Comparison of ENCODE assay signal across 22 cellular contexts in genomic region chr6:134903448-134903847, GRCh38. TPM values are rescaled to one million over a fixed set of nuclear protein-coding genes. Genes with fewer than 3 reads are reported as not detected.
DNase-seq lines count a peak whose midpoint lies in the region; ATAC-seq, FAIRE-seq and TF ChIP-seq lines count a peak whose summit lies in the region.
"Had no signal": no experiment of that assay in that cellular context is flagged by ENCODE, and none has a peak within 500 bp of the region (broad histone marks: within the 10 kb centered on the region; RNA-seq: fewer than 3 reads in every experiment).

No MANE protein-coding gene starts in this region.

- POLR2A ChIA-PET in naive thymus-derived CD8-positive, alpha-beta T cell (lab: Charles Lee) = no interaction called here

- H3K9me3 Mint-ChIP-seq in GM23338 = no peaks in the 10 kb centered on the region
- H3K9me3 Mint-ChIP-seq in stimulated activated naive CD8-positive, alpha-beta T cell treated with anti-CD3 and anti-CD28 coated beads, Interleukin-15, amount 100 ng/mL, for 72 hours = no peaks in the 10 kb centered on the region
- H3K9me3 Mint-ChIP-seq in naive thymus-derived CD8-positive, alpha-beta T cell = no peaks in the 10 kb centered on the region
- H3K9me3 Mint-ChIP-seq: activated CD8-positive, alpha-beta T cell treated with anti-CD3 and anti-CD28 coated beads for 36 hours; activated naive CD4-positive, alpha-beta T cell treated with anti-CD3 and anti-CD28 coated beads for 36 hours; stimulated activated naive CD8-positive, alpha-beta T cell treated with anti-CD3 and anti-CD28 coated beads, Interleukin-15, Interleukin-2, amounts not matched to agents 100 ng/mL and 50 ng/mL, for 24 hours had no signal

- TF ChIP-seq CTCF in GM23338 (conservative IDR thresholded peaks at IDR 0.05; ENCODE audit: low read depth in 2 of 2) (no peak), fibroblast of the aortic adventitia (IDR thresholded peaks at IDR 0.05; ENCODE audit: insufficient read depth, low read length) (no peak), retinal pigment epithelial cell (conservative IDR thresholded peaks at IDR 0.05; ENCODE audit: low read depth, low read length) (no peak), left lung (IDR thresholded peaks at IDR 0.05) (no peak)

- DNase-seq in GM23338 (ENCODE audit: low spot score) (no peak), RCC 7860 (ENCODE audit: low spot score) (peak; percentile 62), fibroblast of the aortic adventitia (ENCODE audit: low read depth) (peak; percentile 51), retinal pigment epithelial cell (ENCODE audit: low read depth) (peak; percentile 93), left lung (no peak)
- DNase-seq in stimulated activated naive CD8-positive, alpha-beta T cell treated with anti-CD3 and anti-CD28 coated beads, Interleukin-15, amount 100 ng/mL, for 72 hours = no peak
- no peak for DNase-seq in naive thymus-derived CD8-positive, alpha-beta T cell
- DNase-seq: activated CD8-positive, alpha-beta T cell treated with anti-CD3 and anti-CD28 coated beads for 36 hours; activated naive CD4-positive, alpha-beta T cell treated with anti-CD3 and anti-CD28 coated beads for 36 hours; activated T-cell treated with anti-CD3 and anti-CD28 coated beads, Interleukin-2, amount 50 U/mL, for 1 hour; Caco-2; foreskin melanocyte; GOT3; NCI-H2029 treated with DMSO at 0.1 percent for 48 hours; PC-9; sigmoid colon; SJCRH30; T-helper 17 cell had no signal

- no peaks in the 10 kb centered on the region for H3K27me3 ChIP-seq in GM23338 (ENCODE audit: insufficient read depth)
- H3K27me3 ChIP-seq in left lung = no peaks in the 10 kb centered on the region
- H3K27me3 ChIP-seq: sigmoid colon, SJCRH30, upper lobe of left lung had no signal

- H3K4me2 ChIP-seq in GM23338 = no peak overlapping the region
- H3K4me2 ChIP-seq: PC-9 had no signal

- H4K20me1 ChIP-seq in GM23338 (replicated peaks; ENCODE audit: insufficient read depth) = no peaks in the 10 kb centered on the region

- no peak overlapping the region for H3K4me3 ChIP-seq in GM23338
- H3K4me3 ChIP-seq in fibroblast of the aortic adventitia (ENCODE audit: low read depth, low read length) = no peak overlapping the region
- no peak overlapping the region for H3K4me3 ChIP-seq in retinal pigment epithelial cell (ENCODE audit: low read length)
- no peak overlapping the region for H3K4me3 ChIP-seq in left lung
- H3K4me3 ChIP-seq: PC-9, sigmoid colon, SJCRH30, upper lobe of left lung had no signal

- H2AFZ ChIP-seq in GM23338 = peak overlapping the region; percentile 43; the same call in 1 of the 2 replicates
- H2AFZ ChIP-seq: PC-9 had no signal

- no peaks in the 10 kb centered on the region for H3K4me1 ChIP-seq in GM23338 (ENCODE audit: insufficient read depth)
- H3K4me1 ChIP-seq in left lung = no peaks in the 10 kb centered on the region
- H3K4me1 ChIP-seq: SJCRH30, upper lobe of left lung had no signal

- H3K9me2 ChIP-seq in GM23338 (ENCODE audit: insufficient read depth) = 0 out of 2 replicates have a peak, but pooled peaks cover 2% of the 10 kb centered on the region

- H3K4me3 Mint-ChIP-seq in GM23338 = no peak overlapping the region
- no peak overlapping the region for H3K4me3 Mint-ChIP-seq in stimulated activated naive CD8-positive, alpha-beta T cell treated with anti-CD3 and anti-CD28 coated beads, Interleukin-15, amount 100 ng/mL, for 72 hours
- no peak overlapping the region for H3K4me3 Mint-ChIP-seq in naive thymus-derived CD8-positive, alpha-beta T cell
- H3K4me3 Mint-ChIP-seq: activated CD8-positive, alpha-beta T cell treated with anti-CD3 and anti-CD28 coated beads for 36 hours; activated naive CD4-positive, alpha-beta T cell treated with anti-CD3 and anti-CD28 coated beads for 36 hours; stimulated activated naive CD8-positive, alpha-beta T cell treated with anti-CD3 and anti-CD28 coated beads, Interleukin-15, Interleukin-2, amounts not matched to agents 100 ng/mL and 50 ng/mL, for 24 hours; T-helper 17 cell; WTC11 had no signal

- H3K27ac ChIP-seq in GM23338 (ENCODE audit: low read depth) = no peak overlapping the region
- no peak overlapping the region for H3K27ac ChIP-seq in left lung
- H3K27ac ChIP-seq: PC-9, SJCRH30, upper lobe of left lung had no signal

- no peak for ATAC-seq in GM23338
- ATAC-seq in stimulated activated naive CD8-positive, alpha-beta T cell treated with anti-CD3 and anti-CD28 coated beads, Interleukin-15, amount 100 ng/mL, for 72 hours = no peak
- no peak for ATAC-seq in naive thymus-derived CD8-positive, alpha-beta T cell
- no peak for ATAC-seq in left lung
- ATAC-seq: activated CD8-positive, alpha-beta T cell treated with anti-CD3 and anti-CD28 coated beads for 36 hours; T-helper 17 cell; WTC11 had no signal

- H3K4me1 Mint-ChIP-seq in GM23338 = no peaks in the 10 kb centered on the region
- no peaks in the 10 kb centered on the region for H3K4me1 Mint-ChIP-seq in stimulated activated naive CD8-positive, alpha-beta T cell treated with anti-CD3 and anti-CD28 coated beads, Interleukin-15, amount 100 ng/mL, for 72 hours
- no peaks in the 10 kb centered on the region for H3K4me1 Mint-ChIP-seq in naive thymus-derived CD8-positive, alpha-beta T cell
- H3K4me1 Mint-ChIP-seq: T-helper 17 cell, WTC11 had no signal

- no peaks in the 10 kb centered on the region for H3K79me2 ChIP-seq in GM23338 (replicated peaks; ENCODE audit: insufficient read depth)

- H3K36me3 Mint-ChIP-seq in GM23338 (ENCODE audit: low read depth) = no peaks in the 10 kb centered on the region
- H3K36me3 Mint-ChIP-seq in naive thymus-derived CD8-positive, alpha-beta T cell = no peaks in the 10 kb centered on the region
- H3K36me3 Mint-ChIP-seq: WTC11 had no signal

- FAIRE-seq in RCC 7860 (lab: Jason Lieb, UNC) = peak; percentile 73
- FAIRE-seq: astrocyte had no signal

- intact Hi-C loops in left lung (cut with DNase I) = no loop called here

- H3F3A ChIP-seq in GM23338 (replicated peaks; ENCODE audit: low read depth) = no peaks in the 10 kb centered on the region

- H3K9me3 ChIP-seq in left lung = no peaks in the 10 kb centered on the region
- H3K9me3 ChIP-seq: Caco-2, sigmoid colon, SJCRH30, upper lobe of left lung had no signal

- no peak overlapping the region; the same call in 1 of the 2 replicates for H3K27ac Mint-ChIP-seq in GM23338
- no peak overlapping the region for H3K27ac Mint-ChIP-seq in stimulated activated naive CD8-positive, alpha-beta T cell treated with anti-CD3 and anti-CD28 coated beads, Interleukin-15, amount 100 ng/mL, for 72 hours
- H3K27ac Mint-ChIP-seq in naive thymus-derived CD8-positive, alpha-beta T cell = no peak overlapping the region
- H3K27ac Mint-ChIP-seq: activated CD8-positive, alpha-beta T cell treated with anti-CD3 and anti-CD28 coated beads for 36 hours; activated naive CD4-positive, alpha-beta T cell treated with anti-CD3 and anti-CD28 coated beads for 36 hours; stimulated activated naive CD8-positive, alpha-beta T cell treated with anti-CD3 and anti-CD28 coated beads, Interleukin-15, Interleukin-2, amounts not matched to agents 100 ng/mL and 50 ng/mL, for 24 hours; T-helper 17 cell; WTC11 had no signal

- H3K27me3 Mint-ChIP-seq in GM23338 (ENCODE audit: insufficient read depth, low read depth, poor library complexity) = peaks cover 7% of the 10 kb centered on the region
- no peaks in the 10 kb centered on the region for H3K27me3 Mint-ChIP-seq in stimulated activated naive CD8-positive, alpha-beta T cell treated with anti-CD3 and anti-CD28 coated beads, Interleukin-15, amount 100 ng/mL, for 72 hours
- H3K27me3 Mint-ChIP-seq in naive thymus-derived CD8-positive, alpha-beta T cell = no peaks in the 10 kb centered on the region
- H3K27me3 Mint-ChIP-seq: activated CD8-positive, alpha-beta T cell treated with anti-CD3 and anti-CD28 coated beads for 36 hours; stimulated activated naive CD8-positive, alpha-beta T cell treated with anti-CD3 and anti-CD28 coated beads, Interleukin-15, Interleukin-2, amounts not matched to agents 100 ng/mL and 50 ng/mL, for 24 hours; T-helper 17 cell had no signal

- H3K36me3 ChIP-seq in GM23338 (ENCODE audit: insufficient read depth) (no peaks in the 10 kb centered on the region), left lung (no peaks in the 10 kb centered on the region)
- H3K36me3 ChIP-seq: sigmoid colon, SJCRH30, upper lobe of left lung had no signal

TF ChIP-seq in GM23338, 12 proteins besides CTCF, POLR2A, EP300 and RAD21 (continues in another document):
- TF ChIP-seq REST (IDR thresholded peaks at IDR 0.05; ENCODE audit: unreplicated experiment) (no peak), JUNB (IDR thresholded peaks at IDR 0.05; ENCODE audit: unreplicated experiment) (no peak)

RNA-seq across cellular contexts. Expression of gene ALDH8A1, which starts 46.5 kb away (rescaled TPM):
- total RNA-seq in GM23338 (2014; rRNA removed; shearing (Covaris generic)) = not detected in 2 replicates
- polyA plus RNA-seq in GM23338 (2016; fragmentation: Nextera tagmentation; extraction: Ambion mirVana) = 0.12 TPM in 1 of 2 replicates, not detected in the other
- 0.09 and 0.16 TPM in 2 replicates for total RNA-seq in fibroblast of the aortic adventitia (ENCODE audit: low replicate concordance)
- 1 to 10 TPM; 4.5 to 7.6 TPM for total RNA-seq in naive thymus-derived CD8-positive, alpha-beta T cell
- polyA plus RNA-seq in naive thymus-derived CD8-positive, alpha-beta T cell = under 1 TPM in 2 of 3 donors, not detected in 1; 0.12 to 0.25 TPM
- total RNA-seq in left lung = under 1 TPM; 0.99 TPM

Comparison
In these comparisons a context has a peak if more than half of its experiments do, and no peak if none do; other contexts are left out.
1. DNase-seq: peak in RCC 7860 (single experiment), fibroblast of the aortic adventitia (single experiment) and retinal pigment epithelial cell (single experiment); none in GM23338 (single experiment), stimulated activated naive CD8-positive, alpha-beta T cell treated with anti-CD3 and anti-CD28 coated beads, Interleukin-15, amount 100 ng/mL, for 72 hours (0 of 2), naive thymus-derived CD8-positive, alpha-beta T cell (0 of 10) and left lung (0 of 2).